Comparison of ENCODE assay signal across 1 cellular context in the genomic region with DNA sequence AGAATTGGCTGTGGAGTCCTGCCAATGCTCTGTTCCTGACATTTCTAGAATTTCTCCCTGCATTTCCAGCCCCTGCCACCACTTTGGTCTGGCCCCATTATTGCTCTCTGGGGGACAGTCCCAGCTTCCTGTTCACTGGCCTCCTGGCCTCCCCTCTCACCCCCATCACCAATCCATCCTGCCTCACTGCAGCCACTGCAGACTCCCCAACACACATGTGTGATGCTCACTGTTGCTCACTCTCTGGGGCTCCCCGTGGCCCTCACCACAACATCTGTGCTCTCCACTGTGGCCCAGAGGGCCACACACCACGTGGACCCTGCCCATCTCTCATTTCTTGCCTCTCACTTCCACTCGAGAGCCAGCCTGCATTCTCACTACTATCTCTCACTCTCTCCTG.
TF ChIP-seq lines count a peak whose summit lies in the region.

No MANE protein-coding gene starts in this region.

TF ChIP-seq in IMR-90, 13 proteins besides CTCF, POLR2A, EP300 and RAD21:
- TF ChIP-seq, protein P1, sequence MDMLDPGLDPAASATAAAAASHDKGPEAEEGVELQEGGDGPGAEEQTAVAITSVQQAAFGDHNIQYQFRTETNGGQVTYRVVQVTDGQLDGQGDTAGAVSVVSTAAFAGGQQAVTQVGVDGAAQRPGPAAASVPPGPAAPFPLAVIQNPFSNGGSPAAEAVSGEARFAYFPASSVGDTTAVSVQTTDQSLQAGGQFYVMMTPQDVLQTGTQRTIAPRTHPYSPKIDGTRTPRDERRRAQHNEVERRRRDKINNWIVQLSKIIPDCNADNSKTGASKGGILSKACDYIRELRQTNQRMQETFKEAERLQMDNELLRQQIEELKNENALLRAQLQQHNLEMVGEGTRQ (IDR thresholded peaks at IDR 0.05; ENCODE audit: low read depth, low read length) = no peak
- TF ChIP-seq MXI1 (IDR thresholded peaks at IDR 0.05; ENCODE audit: borderline replicate concordance, low read depth, low read length) (no peak), SMC3 (IDR thresholded peaks at IDR 0.05; ENCODE audit: low read depth, low read length) (no peak), CHD1 (IDR thresholded peaks at IDR 0.05; ENCODE audit: low read depth, low read length) (no peak), MAZ (IDR thresholded peaks at IDR 0.05; ENCODE audit: borderline replicate concordance, low read depth, low read length) (no peak)
